ENCODE assay signal across 8 cellular contexts in the genomic region with DNA sequence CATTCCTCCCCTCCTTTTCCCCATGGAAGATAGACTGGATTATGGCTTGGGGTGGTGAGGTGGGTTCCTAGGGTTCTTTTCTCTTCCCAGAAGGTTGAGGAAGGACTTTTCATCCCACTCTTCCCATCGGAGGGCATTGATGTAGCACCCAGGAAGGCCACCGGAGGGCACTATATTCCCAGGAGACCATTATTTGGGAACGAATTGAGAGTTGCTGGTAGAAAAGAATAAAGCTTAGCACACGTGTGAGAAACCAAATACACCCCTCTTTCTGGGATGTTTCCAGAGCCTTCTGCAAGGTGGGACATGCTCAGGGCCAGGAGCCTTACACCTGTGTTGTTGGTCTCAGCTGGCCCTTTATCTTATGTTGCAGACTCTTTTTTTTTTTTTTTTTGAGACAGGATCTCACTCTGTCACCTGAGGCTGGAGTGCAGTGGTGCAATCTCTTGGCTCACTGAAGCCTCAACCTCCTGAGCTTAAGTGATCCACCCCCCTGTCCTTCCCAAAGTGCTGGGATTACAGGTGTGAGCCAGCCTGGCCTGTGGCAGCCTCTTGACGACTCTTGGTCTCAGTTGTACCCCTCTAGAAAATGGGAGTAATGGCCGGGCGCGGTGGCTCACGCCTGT. TPM values are rescaled to one million over a fixed set of nuclear protein-coding genes. Genes with fewer than 3 reads are reported as not detected.
DNase-seq lines count a peak whose midpoint lies in the region; ATAC-seq and TF ChIP-seq lines count a peak whose summit lies in the region.

No MANE protein-coding gene starts in this region.

- H4K20me1 ChIP-seq in HCT116 (ENCODE audit: insufficient read depth) = no peaks in the 10 kb centered on the region
- no peaks in the 10 kb centered on the region for H4K20me1 ChIP-seq in smooth muscle cell (ENCODE audit: low read depth)

- intact Hi-C loops in HCT116 (cut with micrococcal nuclease) = loop anchor here (1.0 kb wide), 4 partner anchors 38 to 354 kb away; no protein-coding TSS in a partner anchor

- peaks cover 5 to 16% of the 10 kb centered on the region in 2 experiments; a peak in 3 of 4 replicates for H3K4me1 ChIP-seq in HCT116 (ENCODE audit: control insufficient read depth in 1 of 2, insufficient read depth in 2 of 2, low read length in 2 of 2)
- no peaks in the 10 kb centered on the region for H3K4me1 ChIP-seq in smooth muscle cell (ENCODE audit: low read depth)

- H3K4me3 ChIP-seq in HCT116 (replicated peaks in 1 of 2; ENCODE audit: low read depth in 1 of 2, low read length in 2 of 2) (no peak overlapping the region), smooth muscle cell (no peak overlapping the region)

- RAD21 ChIA-PET in HCT116 (lab: Charles Lee; ENCODE audit: low non-redundant PET in 1 of 2, low total read pairs in 2 of 2, uncharacterized antibody in 2 of 2, unreplicated experiment in 2 of 2) = interaction anchor here (0.7 to 1.9 kb wide), 6 partner anchors 206 to 362 kb away, joined by 3 to 14 read pairs (median 5); a partner anchor contains a TSS

- POLR2A ChIA-PET in HCT116 (lab: Charles Lee) = interaction anchor here (1.9 kb wide), 1 partner anchor 241 kb away, joined by 11 read pairs; no protein-coding TSS in a partner anchor

- WGBS in smooth muscle cell (ENCODE audit: low lambda C conversion rate) = 58% methylated on average over 9 of the region's 9 CpGs

- H3K4me2 ChIP-seq in HCT116 (ENCODE audit: low read length) (peak overlapping the region; percentile 54), smooth muscle cell (no peak overlapping the region)

- TF ChIP-seq CTCF in HCT116 (IDR thresholded peaks at IDR 0.05 in 2 of 3, conservative IDR thresholded peaks at IDR 0.05 in 1 of 3; ENCODE audit: borderline replicate concordance in 1 of 3, insufficient read depth in 1 of 3, low read depth in 2 of 3, low read length in 2 of 3) = peak; percentile 81 to 94 (median 90); a peak in 5 of 6 replicates
- peak; percentile 84 for TF ChIP-seq CTCF in smooth muscle cell (IDR thresholded peaks at IDR 0.05; ENCODE audit: borderline replicate concordance, insufficient read depth, poor library complexity, severe bottlenecking)

- H3K9me3 ChIP-seq in HCT116 (ENCODE audit: control insufficient read depth in 1 of 2, insufficient read depth in 1 of 2, low read depth in 1 of 2, low read length in 2 of 2) (no peaks in the 10 kb centered on the region), smooth muscle cell (replicated peaks; ENCODE audit: low read depth) (no peaks in the 10 kb centered on the region)

- in situ Hi-C loops in Caki2 (cut with HindIII; ENCODE audit: low pct_unique_long_range_greater_than_20kb, low sequenced_read_pairs) = no loop called here

- no TSS peak for BruUV-seq in HCT116 (replicated peaks; lab: Mats Ljungman, UMichigan)

- H3K27me3 ChIP-seq in HCT116 (ENCODE audit: insufficient read depth, low read length) (no peaks in the 10 kb centered on the region), smooth muscle cell (ENCODE audit: low read depth) (no peaks in the 10 kb centered on the region)

- no peak overlapping the region for H3K27ac ChIP-seq in HCT116 (ENCODE audit: low read depth, low read length)
- H3K27ac ChIP-seq in smooth muscle cell (ENCODE audit: low read depth) = no peak overlapping the region

- ATAC-seq in HCT116 = peak; percentile 90
- ATAC-seq in HG03520 (IDR thresholded peaks at IDR 0.05; ENCODE audit: unreplicated experiment) = no peak
- no peak for ATAC-seq in GM18873 (IDR thresholded peaks at IDR 0.05; ENCODE audit: low FRiP score, unreplicated experiment)

- no peak for TF ChIP-seq POLR2A in HCT116 (IDR thresholded peaks at IDR 0.05; ENCODE audit: borderline replicate concordance, extremely low read depth, insufficient read depth, insufficient read length)

- H3K79me2 ChIP-seq in HCT116 (ENCODE audit: insufficient read depth, low read length) = no peaks in the 10 kb centered on the region
- H3K79me2 ChIP-seq in smooth muscle cell (ENCODE audit: low read depth) = no peaks in the 10 kb centered on the region

- H3K9me2 ChIP-seq in HCT116 (ENCODE audit: insufficient read depth) = no peaks in the 10 kb centered on the region

- peak; percentile 87 for TF ChIP-seq RAD21 in HCT116 (IDR thresholded peaks at IDR 0.05; ENCODE audit: low read depth)

- H3K36me3 ChIP-seq in HCT116 (ENCODE audit: control insufficient read depth in 1 of 2, insufficient read depth in 2 of 2, low read length in 2 of 2) (no peaks in the 10 kb centered on the region), smooth muscle cell (ENCODE audit: low read depth) (no peaks in the 10 kb centered on the region)

- H2AFZ ChIP-seq in HCT116 (ENCODE audit: low read depth, low read length, poor library complexity, severe bottlenecking) (peak overlapping the region; percentile 66), smooth muscle cell (ENCODE audit: low read depth) (no peak overlapping the region)

- DNase-seq in Caki2 (ENCODE audit: low read depth) (peak; percentile 55), HCT116 (ENCODE audit: low read depth, low spot score) (peak; percentile 48), NCI-H774 (lab: John Stamatoyannopoulos, UW) (peak; percentile 12), astrocyte of the hippocampus (ENCODE audit: low read depth, low spot score) (peak; percentile 79), hypothalamus (lab: John Stamatoyannopoulos, UW) (peak in 32 of 51 donors; percentile 3 to 72 (median 25)), smooth muscle cell (lab: John Stamatoyannopoulos, UW; ENCODE audit: unreplicated experiment) (peak; percentile 9)

- H3K9ac ChIP-seq in HCT116 (ENCODE audit: low read length) (no peak overlapping the region), smooth muscle cell (ENCODE audit: low read depth) (no peak overlapping the region)

- no peaks in the 10 kb centered on the region for H3F3A ChIP-seq in smooth muscle cell (ENCODE audit: low read depth)

- CTCF ChIA-PET in HCT116 (lab: Charles Lee) = interaction anchor here (0.7 to 4.7 kb wide), 14 partner anchors 11 to 252 kb away, joined by 3 to 99 read pairs (median 4); a partner anchor contains a TSS

TF ChIP-seq in HCT116, 20 proteins besides CTCF, POLR2A, EP300 and RAD21:
- TF ChIP-seq POLR2AphosphoS5 (IDR thresholded peaks at IDR 0.05; ENCODE audit: low read depth, low read length) = no peak
- TF ChIP-seq, protein P1, sequence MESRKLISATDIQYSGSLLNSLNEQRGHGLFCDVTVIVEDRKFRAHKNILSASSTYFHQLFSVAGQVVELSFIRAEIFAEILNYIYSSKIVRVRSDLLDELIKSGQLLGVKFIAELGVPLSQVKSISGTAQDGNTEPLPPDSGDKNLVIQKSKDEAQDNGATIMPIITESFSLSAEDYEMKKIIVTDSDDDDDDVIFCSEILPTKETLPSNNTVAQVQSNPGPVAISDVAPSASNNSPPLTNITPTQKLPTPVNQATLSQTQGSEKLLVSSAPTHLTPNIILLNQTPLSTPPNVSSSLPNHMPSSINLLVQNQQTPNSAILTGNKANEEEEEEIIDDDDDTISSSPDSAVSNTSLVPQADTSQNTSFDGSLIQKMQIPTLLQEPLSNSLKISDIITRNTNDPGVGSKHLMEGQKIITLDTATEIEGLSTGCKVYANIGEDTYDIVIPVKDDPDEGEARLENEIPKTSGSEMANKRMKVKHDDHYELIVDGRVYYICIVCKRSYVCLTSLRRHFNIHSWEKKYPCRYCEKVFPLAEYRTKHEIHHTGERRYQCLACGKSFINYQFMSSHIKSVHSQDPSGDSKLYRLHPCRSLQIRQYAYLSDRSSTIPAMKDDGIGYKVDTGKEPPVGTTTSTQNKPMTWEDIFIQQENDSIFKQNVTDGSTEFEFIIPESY (IDR thresholded peaks at IDR 0.05; ENCODE audit: extremely low read depth, insufficient replicate concordance, low read length) = no peak
- TF ChIP-seq, protein P2, sequence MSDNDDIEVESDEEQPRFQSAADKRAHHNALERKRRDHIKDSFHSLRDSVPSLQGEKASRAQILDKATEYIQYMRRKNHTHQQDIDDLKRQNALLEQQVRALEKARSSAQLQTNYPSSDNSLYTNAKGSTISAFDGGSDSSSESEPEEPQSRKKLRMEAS (IDR thresholded peaks at IDR 0.05) = no peak
- no peak for TF ChIP-seq CBX3 (IDR thresholded peaks at IDR 0.05; ENCODE audit: low read depth)
- no peak for TF ChIP-seq JUND (IDR thresholded peaks at IDR 0.05)
- TF ChIP-seq ZNF274 (IDR thresholded peaks at IDR 0.05; ENCODE audit: low read depth, low read length) = no peak
- TF ChIP-seq YY1 (IDR thresholded peaks at IDR 0.05; ENCODE audit: extremely low read depth, insufficient replicate concordance, low read depth, low read length) = no peak
- no peak for TF ChIP-seq ZFX (IDR thresholded peaks at IDR 0.05)
- TF ChIP-seq SRF (IDR thresholded peaks at IDR 0.05; ENCODE audit: low read depth) = no peak
- no peak for TF ChIP-seq SIN3A (IDR thresholded peaks at IDR 0.05; ENCODE audit: low read depth)

RNA-seq across cellular contexts. Expression of a gene that starts 6.3 kb away (rescaled TPM):
- total RNA-seq in Caki2 (2014; rRNA removed; shearing (Covaris generic); ENCODE audit: low replicate concordance) = 7.7 and 12.0 TPM in 2 replicates
- 19.6 TPM for total RNA-seq in HCT116 (2021; ENCODE audit: unreplicated experiment)
- 5.2 and 5.7 TPM in 2 replicates for polyA plus RNA-seq in HCT116 (2012)
- 2.5 and 4.9 TPM in 2 replicates for total RNA-seq in smooth muscle cell
- 4.2 and 4.7 TPM in 2 replicates for polyA plus RNA-seq in smooth muscle cell

RNA-seq across cellular contexts. Expression of a gene that starts 28.7 kb away (rescaled TPM):
- total RNA-seq in Caki2 (2014; rRNA removed; shearing (Covaris generic); ENCODE audit: low replicate concordance) = not detected in 2 replicates
- total RNA-seq in HCT116 (2021; ENCODE audit: unreplicated experiment) (not detected), smooth muscle cell (not detected in 2 replicates)
- polyA plus RNA-seq in HCT116 (2012) = 0.14 and 0.35 TPM in 2 replicates
- not detected in 2 replicates for polyA plus RNA-seq in smooth muscle cell

RNA-seq across cellular contexts. Expression of a gene that starts 46.3 kb away (rescaled TPM):
- total RNA-seq in Caki2 (2014; rRNA removed; shearing (Covaris generic); ENCODE audit: low replicate concordance) = 0.68 and 1.5 TPM in 2 replicates
- total RNA-seq in HCT116 (2021; ENCODE audit: unreplicated experiment) (15.7 TPM), smooth muscle cell (1.4 and 2.7 TPM in 2 replicates)
- 4.6 and 8.4 TPM in 2 replicates for polyA plus RNA-seq in HCT116 (2012)
- 1.6 and 3.3 TPM in 2 replicates for polyA plus RNA-seq in smooth muscle cell

Comparison
In these comparisons a context has a peak if more than half of its experiments do, and no peak if none do; other contexts are left out.
1. DNase-seq: peak in every context shown above with its lines; median percentile 79 in astrocyte of the hippocampus; 55 in Caki2; 48 in HCT116; 25 in hypothalamus; 12 in NCI-H774; 9 in smooth muscle cell.